22 cellular contexts compared by ENCODE assay signal in the genomic region with DNA sequence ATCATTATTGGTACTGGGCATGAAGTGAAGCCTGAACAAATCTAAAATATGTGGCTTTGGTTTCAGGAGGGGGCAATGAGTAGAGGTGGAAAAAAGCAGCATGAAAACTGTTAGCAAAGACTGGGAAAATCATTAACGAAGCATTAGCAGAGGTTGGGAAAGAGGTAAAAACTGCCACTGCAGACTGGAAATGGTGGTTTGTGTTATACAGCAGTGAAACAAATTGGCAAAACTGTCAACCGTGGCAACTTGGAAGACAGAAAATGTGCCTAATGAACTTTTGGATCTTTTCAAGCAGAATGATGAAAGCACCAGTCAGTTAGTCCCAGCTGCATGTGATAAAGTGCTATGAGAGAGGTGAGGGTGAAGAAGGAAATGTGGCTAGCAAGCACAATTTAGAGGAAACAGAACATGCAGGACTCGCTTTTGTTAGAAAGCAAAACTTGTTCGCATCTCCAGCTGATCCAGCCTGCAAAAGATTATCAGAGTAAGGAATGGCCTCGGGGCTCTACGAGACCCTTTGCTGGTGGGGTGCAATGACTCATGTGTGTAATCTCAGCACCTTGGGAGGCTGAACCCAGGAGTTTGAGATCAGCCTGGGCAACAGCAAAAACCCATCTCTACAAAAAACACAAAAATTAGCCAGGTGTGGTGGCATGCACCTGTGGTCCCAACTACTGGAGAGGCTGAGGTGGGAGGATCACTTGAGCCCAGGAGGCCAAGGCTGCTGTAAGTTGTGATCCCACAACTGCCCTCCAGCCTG.
"Had no signal": no experiment of that assay in that cellular context is flagged by ENCODE, and none has a peak within 500 bp of the region (broad histone marks: within the 10 kb centered on the region; RNA-seq: fewer than 3 reads in every experiment).

No MANE protein-coding gene starts in this region.

- H3K4me3 ChIP-seq: heart right ventricle, left ventricle myocardium inferior, mucosa of descending colon, spleen, thoracic aorta, vagina had no signal

- H3K36me3 Mint-ChIP-seq: activated CD8-positive, alpha-beta memory T cell treated with anti-CD3 and anti-CD28 coated beads, Interleukin-2, amount 10 ng/mL, durations not matched to agents 7 days and 5 days; activated naive CD4-positive, alpha-beta T cell treated with anti-CD3 and anti-CD28 coated beads, Interleukin-2, amount 10 ng/mL, durations not matched to agents 7 days and 5 days; type B pancreatic cell had no signal

- H3K27me3 Mint-ChIP-seq: activated CD8-positive, alpha-beta T cell treated with anti-CD3 and anti-CD28 coated beads for 36 hours; type B pancreatic cell had no signal

- H3K27ac Mint-ChIP-seq: activated CD4-positive, alpha-beta T cell treated with anti-CD3 and anti-CD28 coated beads, Interleukin-2, amount 10 ng/mL, durations not matched to agents 7 days and 5 days; activated CD8-positive, alpha-beta memory T cell treated with anti-CD3 and anti-CD28 coated beads, Interleukin-2, amount 10 ng/mL, durations not matched to agents 7 days and 5 days; activated CD8-positive, alpha-beta T cell treated with anti-CD3 and anti-CD28 coated beads for 36 hours; activated naive CD4-positive, alpha-beta T cell treated with anti-CD3 and anti-CD28 coated beads, Interleukin-2, amount 10 ng/mL, durations not matched to agents 7 days and 5 days; endodermal cell; T-helper 17 cell; type B pancreatic cell had no signal

- H3K4me3 Mint-ChIP-seq: activated CD4-positive, alpha-beta T cell treated with anti-CD3 and anti-CD28 coated beads, Interleukin-2, amount 10 ng/mL, durations not matched to agents 7 days and 5 days; activated CD8-positive, alpha-beta memory T cell treated with anti-CD3 and anti-CD28 coated beads, Interleukin-2, amount 10 ng/mL, durations not matched to agents 7 days and 5 days; activated CD8-positive, alpha-beta T cell treated with anti-CD3 and anti-CD28 coated beads for 36 hours; activated naive CD4-positive, alpha-beta T cell treated with anti-CD3 and anti-CD28 coated beads, Interleukin-2, amount 10 ng/mL, durations not matched to agents 7 days and 5 days; endodermal cell; neural crest cell; T-helper 17 cell; type B pancreatic cell had no signal

- H3K27me3 ChIP-seq: heart right ventricle, spleen, vagina had no signal

- ATAC-seq: activated CD8-positive, alpha-beta memory T cell treated with anti-CD3 and anti-CD28 coated beads, Interleukin-2, amount 10 ng/mL, durations not matched to agents 7 days and 5 days; activated CD8-positive, alpha-beta T cell treated with anti-CD3 and anti-CD28 coated beads for 36 hours; heart right ventricle; mucosa of descending colon; T-helper 17 cell had no signal

- H3K36me3 ChIP-seq: heart right ventricle, left ventricle myocardium inferior, spleen, thoracic aorta, vagina had no signal

- H3K27ac ChIP-seq: epithelial cell of prostate, heart right ventricle, left ventricle myocardium inferior, spleen, thoracic aorta, vagina had no signal

- H3K9me3 Mint-ChIP-seq: activated CD4-positive, alpha-beta T cell treated with anti-CD3 and anti-CD28 coated beads, Interleukin-2, amount 10 ng/mL, durations not matched to agents 7 days and 5 days; activated CD8-positive, alpha-beta T cell treated with anti-CD3 and anti-CD28 coated beads for 36 hours; activated naive CD4-positive, alpha-beta T cell treated with anti-CD3 and anti-CD28 coated beads, Interleukin-2, amount 10 ng/mL, durations not matched to agents 7 days and 5 days; neural crest cell; type B pancreatic cell had no signal

- H3K4me1 ChIP-seq: heart right ventricle, left ventricle myocardium inferior, spleen, vagina had no signal

- H3K4me1 Mint-ChIP-seq: activated CD4-positive, alpha-beta T cell treated with anti-CD3 and anti-CD28 coated beads, Interleukin-2, amount 10 ng/mL, durations not matched to agents 7 days and 5 days; activated CD8-positive, alpha-beta memory T cell treated with anti-CD3 and anti-CD28 coated beads, Interleukin-2, amount 10 ng/mL, durations not matched to agents 7 days and 5 days; activated naive CD4-positive, alpha-beta T cell treated with anti-CD3 and anti-CD28 coated beads, Interleukin-2, amount 10 ng/mL, durations not matched to agents 7 days and 5 days; neural crest cell; T-helper 17 cell had no signal

- DNase-seq: activated CD4-positive, alpha-beta T cell treated with anti-CD3 and anti-CD28 coated beads, Interleukin-2, amount 10 ng/mL, durations not matched to agents 7 days and 5 days; activated CD4-positive, CD25-positive, alpha-beta regulatory T cell treated with anti-CD3 and anti-CD28 coated beads, Interleukin-2, amount 50 U/mL, for 72 hours; activated CD8-positive, alpha-beta memory T cell treated with anti-CD3 and anti-CD28 coated beads, Interleukin-2, amount 10 ng/mL, durations not matched to agents 7 days and 5 days; activated CD8-positive, alpha-beta T cell treated with anti-CD3 and anti-CD28 coated beads for 36 hours; activated effector memory CD4-positive, alpha-beta T cell treated with anti-CD3 and anti-CD28 coated beads, Interleukin-2, amount 50 U/mL, for 16 hours; activated naive CD4-positive, alpha-beta T cell treated with anti-CD3 and anti-CD28 coated beads, Interleukin-2, amount 10 ng/mL, durations not matched to agents 7 days and 5 days; activated T-cell treated with anti-CD3 and anti-CD28 coated beads for 4 hours; amygdala; cortex of kidney; heart right ventricle; left ventricle myocardium inferior; mucosa of descending colon; spleen; stimulated activated CD4-positive, alpha-beta T cell treated with anti-CD3 and anti-CD28 coated beads, Interleukin-4, amount 100 ng/mL, for 24 hours; stimulated activated naive CD4-positive, alpha-beta T cell treated with Interleukin-2 at 50 U/mL for 16 hours; T-helper 17 cell had no signal
